24 cellular contexts compared by ENCODE assay signal in genomic region chr18:789397-789796, GRCh38.
"Had no signal": no experiment of that assay in that cellular context is flagged by ENCODE, and none has a peak within 500 bp of the region (broad histone marks: within the 10 kb centered on the region; RNA-seq: fewer than 3 reads in every experiment).

No MANE protein-coding gene starts in this region.

- H3K27ac Mint-ChIP-seq: endodermal cell; naive B cell; stimulated activated memory B cell treated with anti-CD40 and anti-IgM and Interleukin-4, amounts not matched to agents 10 μg/mL and 1 μg/mL and 100 μg/mL, for 72 hours; stimulated activated naive CD8-positive, alpha-beta T cell treated with anti-CD3 and anti-CD28 coated beads, Interleukin-15, Interleukin-2, amounts not matched to agents 100 ng/mL and 50 ng/mL, for 24 hours had no signal

- H3K4me1 Mint-ChIP-seq: naive B cell; stimulated activated memory B cell treated with anti-CD40 and anti-IgM and Interleukin-4, amounts not matched to agents 10 μg/mL and 1 μg/mL and 100 μg/mL, for 72 hours had no signal

- H3K27me3 Mint-ChIP-seq: stimulated activated memory B cell treated with anti-CD40 and anti-IgM and Interleukin-4, amounts not matched to agents 10 μg/mL and 1 μg/mL and 100 μg/mL, for 72 hours; stimulated activated naive CD8-positive, alpha-beta T cell treated with anti-CD3 and anti-CD28 coated beads, Interleukin-15, Interleukin-2, amounts not matched to agents 100 ng/mL and 50 ng/mL, for 24 hours had no signal

- H3K9me3 Mint-ChIP-seq: stimulated activated memory B cell treated with anti-CD40 and anti-IgM and Interleukin-4, amounts not matched to agents 10 μg/mL and 1 μg/mL and 100 μg/mL, for 72 hours; stimulated activated naive CD8-positive, alpha-beta T cell treated with anti-CD3 and anti-CD28 coated beads, Interleukin-15, Interleukin-2, amounts not matched to agents 100 ng/mL and 50 ng/mL, for 24 hours had no signal

- H3K27ac ChIP-seq: coronary artery, foreskin keratinocyte, neutrophil, psoas muscle, spleen, tibial artery, upper lobe of right lung had no signal

- H3K9me3 ChIP-seq: upper lobe of right lung had no signal

- H3K4me3 Mint-ChIP-seq: endodermal cell; naive B cell; stimulated activated memory B cell treated with anti-CD40 and anti-IgM and Interleukin-4, amounts not matched to agents 10 μg/mL and 1 μg/mL and 100 μg/mL, for 72 hours; stimulated activated naive CD8-positive, alpha-beta T cell treated with anti-CD3 and anti-CD28 coated beads, Interleukin-15, Interleukin-2, amounts not matched to agents 100 ng/mL and 50 ng/mL, for 24 hours had no signal

- H3K4me1 ChIP-seq: foreskin keratinocyte, tibial artery, upper lobe of right lung had no signal

- H3K36me3 ChIP-seq: neutrophil, spleen, tibial artery, upper lobe of right lung had no signal

- H3K4me3 ChIP-seq: coronary artery, lung, psoas muscle, spleen, tibial artery, upper lobe of right lung had no signal

- H3K27me3 ChIP-seq: foreskin keratinocyte, spleen, tibial artery, upper lobe of right lung had no signal

- H3K36me3 Mint-ChIP-seq: stimulated activated memory B cell treated with anti-CD40 and anti-IgM and Interleukin-4, amounts not matched to agents 10 μg/mL and 1 μg/mL and 100 μg/mL, for 72 hours had no signal

- FAIRE-seq: endothelial cell of umbilical vein, kidney had no signal

- DNase-seq: effector CD4-positive, alpha-beta T cell; endodermal cell; erythroblast; foreskin keratinocyte; kidney; left cardiac atrium; left ventricle myocardium superior; mesenchymal stem cell; naive B cell; psoas muscle; retina; spleen; stimulated activated CD4-positive, alpha-beta T cell treated with anti-CD3 and anti-CD28 coated beads, Interleukin-15, amount 100 ng/mL, for 24 hours; stimulated activated CD4-positive, alpha-beta T cell treated with anti-CD3 and anti-CD28 coated beads, Interleukin-1b, Interleukin-23, amount 100 ng/mL, for 48 hours; stimulated activated CD4-positive, alpha-beta T cell treated with anti-CD3 and anti-CD28 coated beads, Interleukin-4, amount 100 ng/mL, for 24 hours; tibial artery; upper lobe of right lung had no signal

- ATAC-seq: left cardiac atrium; left ventricle myocardium superior; psoas muscle; sciatic nerve; stimulated activated memory B cell treated with anti-CD40 and anti-IgM and Interleukin-4, amounts not matched to agents 10 μg/mL and 1 μg/mL and 100 μg/mL, for 72 hours; upper lobe of right lung had no signal
